8 cellular contexts compared by ENCODE assay signal in the genomic region with DNA sequence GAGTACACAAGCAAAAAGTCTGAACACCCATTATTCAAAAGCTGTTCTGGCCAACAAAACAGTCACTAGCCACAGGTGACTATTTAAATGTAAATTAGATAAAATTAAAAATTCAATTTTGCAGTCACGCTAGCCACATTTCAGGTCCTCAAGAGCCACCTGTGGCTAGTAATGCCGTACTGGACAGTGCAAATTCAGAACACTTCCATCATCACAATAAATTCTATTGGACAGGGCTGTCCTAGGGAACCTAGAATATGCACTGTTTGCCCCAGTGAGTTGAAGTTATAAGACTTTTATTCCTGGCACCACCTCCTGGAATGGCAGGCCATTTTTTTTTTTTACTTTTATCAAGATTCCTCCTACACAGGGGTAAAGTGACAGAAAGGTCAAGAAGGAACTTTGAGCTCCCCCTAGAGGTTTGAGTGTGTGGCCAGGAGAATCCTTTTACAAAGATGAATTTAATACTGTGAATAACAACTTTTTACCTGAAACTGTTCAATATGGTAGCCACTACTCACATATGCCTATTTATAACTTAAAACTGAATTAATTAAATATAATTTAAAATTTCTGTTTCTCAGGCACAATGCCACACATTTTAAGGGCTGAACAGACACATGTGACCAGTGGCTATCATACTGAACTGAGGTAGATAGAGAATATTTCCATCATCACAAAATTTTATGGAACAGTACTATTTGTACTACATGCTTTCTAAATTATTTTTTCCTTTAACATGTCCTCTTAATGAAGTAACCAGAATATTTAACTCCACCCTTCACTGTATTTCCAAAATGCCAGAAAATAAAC. TPM values are rescaled to one million over a fixed set of nuclear protein-coding genes. Genes with fewer than 3 reads are reported as not detected.
DNase-seq lines count a peak whose midpoint lies in the region; ATAC-seq and TF ChIP-seq lines count a peak whose summit lies in the region.

No MANE protein-coding gene starts in this region.

- H3K36me3 ChIP-seq in RWPE2 (ENCODE audit: low read depth): peaks cover 10% of the 10 kb centered on the region; the same call in 1 of the 2 replicates

- H3K27me3 ChIP-seq in RWPE2 (ENCODE audit: insufficient read depth, poor library complexity, severe bottlenecking): no peaks in the 10 kb centered on the region

- H3K9me3 ChIP-seq in RWPE2 (ENCODE audit: severe bottlenecking): no peaks in the 10 kb centered on the region

- no peak overlapping the region for H3K4me3 Mint-ChIP-seq in nephron progenitor cell

- H3K27ac Mint-ChIP-seq in nephron progenitor cell: no peak overlapping the region

- H3K4me3 ChIP-seq in RWPE2 (ENCODE audit: severe bottlenecking): no peak overlapping the region

- peak; percentile 85 for TF ChIP-seq CTCF in RWPE2 (IDR thresholded peaks at IDR 0.05; ENCODE audit: poor library complexity, severe bottlenecking)
- peak; percentile 74 for TF ChIP-seq CTCF in nephron progenitor cell (IDR thresholded peaks at IDR 0.05)

- intact Hi-C loops in posterior cingulate gyrus (cut with DNase I): no loop called here

- no peaks in the 10 kb centered on the region for H3K9me3 Mint-ChIP-seq in nephron progenitor cell

- H3K36me3 Mint-ChIP-seq in nephron progenitor cell (ENCODE audit: low read depth): no peaks in the 10 kb centered on the region

- H3K27ac ChIP-seq in RWPE2 (ENCODE audit: poor library complexity, severe bottlenecking): no peak overlapping the region

- DNase-seq in DMS53 treated with DMSO at 0.1 percent for 48 hours (lab: John Stamatoyannopoulos, UW; ENCODE audit: unreplicated experiment) (peak; percentile 30), HT-29 (ENCODE audit: low spot score) (peak; percentile 87), RWPE2 (ENCODE audit: low spot score) (no peak), nephron progenitor cell (peak; percentile 15), OCI-M2 (lab: John Stamatoyannopoulos, UW; ENCODE audit: unreplicated experiment) (no peak), posterior cingulate gyrus (no peak)

- H3K4me1 Mint-ChIP-seq in nephron progenitor cell: peaks cover 61% of the 10 kb centered on the region

- H3K4me1 ChIP-seq in RWPE2 (ENCODE audit: insufficient read depth, poor library complexity, severe bottlenecking): peaks cover 9% of the 10 kb centered on the region

- no peaks in the 10 kb centered on the region for H3K27me3 Mint-ChIP-seq in nephron progenitor cell (ENCODE audit: low read depth, poor library complexity)

- ATAC-seq in GM19324 (IDR thresholded peaks at IDR 0.05; ENCODE audit: low FRiP score, unreplicated experiment) (peak; percentile 39), RWPE2 (ENCODE audit: low read depth) (0 out of 3 replicates have a peak, but pooled peaks have one; percentile 41), esophagus mucosa (peak; percentile 32)

RNA-seq across cellular contexts. Expression of gene MSANTD2, which starts 6.5 kb away (rescaled TPM):
- total RNA-seq in HT-29 (2014; rRNA removed; shearing (Covaris generic)): 24.2 and 27.5 TPM in 2 replicates
- total RNA-seq in esophagus mucosa: 4.1 TPM

RNA-seq across cellular contexts. Expression of gene ESAM, which starts 31.6 kb away (rescaled TPM):
- 31.1 and 38.2 TPM in 2 replicates for total RNA-seq in HT-29 (2014; rRNA removed; shearing (Covaris generic))
- 8.5 TPM for total RNA-seq in esophagus mucosa

RNA-seq across cellular contexts. Expression of gene VSIG2, which starts 41.6 kb away (rescaled TPM):
- 137 and 149 TPM in 2 replicates for total RNA-seq in HT-29 (2014; rRNA removed; shearing (Covaris generic))
- total RNA-seq in esophagus mucosa: 8.8 TPM

RNA-seq across cellular contexts. Expression of gene NRGN, which starts 53.9 kb away (rescaled TPM):
- total RNA-seq in HT-29 (2014; rRNA removed; shearing (Covaris generic)): 9.9 and 12.4 TPM in 2 replicates
- 1.1 TPM for total RNA-seq in esophagus mucosa

Comparison
In these comparisons a context has a peak if more than half of its experiments do, and no peak if none do; other contexts are left out.
1. DNase-seq: peak in DMS53 treated with DMSO at 0.1 percent for 48 hours (single experiment), HT-29 (single experiment) and nephron progenitor cell (single experiment); none in RWPE2 (single experiment), OCI-M2 (single experiment) and posterior cingulate gyrus (0 of 10).
2. RNA of gene VSIG2, which starts 41.6 kb away (total RNA-seq): 137 to 149 TPM in HT-29; 8.8 TPM in esophagus mucosa (single experiment); every median in the first group is over 10 times any median in the second.
3. Peak in every context shown above with its lines, with median percentiles within 50 percentile points of each other: ATAC-seq.